Comparison of ENCODE assay signal across 16 cellular contexts in the genomic region with DNA sequence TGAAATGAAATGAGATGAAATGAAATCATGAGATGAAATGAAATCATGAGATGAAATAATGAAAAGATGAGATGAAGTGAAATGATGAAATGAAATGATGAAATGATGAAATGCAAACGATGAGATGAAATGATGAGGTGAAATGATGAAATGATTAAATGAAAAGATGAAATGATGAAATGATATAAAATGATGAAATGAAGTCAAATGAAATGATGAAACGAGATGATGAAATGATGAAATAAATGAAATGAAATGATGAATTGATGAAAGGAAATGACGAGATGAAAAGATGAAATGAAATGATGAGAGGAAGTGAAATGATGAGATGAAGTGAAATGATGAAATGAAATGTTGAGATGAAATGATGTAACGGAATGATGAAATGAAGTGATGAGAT.
DNase-seq lines count a peak whose midpoint lies in the region; ATAC-seq, FAIRE-seq and TF ChIP-seq lines count a peak whose summit lies in the region.
"Had no signal": no experiment of that assay in that cellular context is flagged by ENCODE, and none has a peak within 500 bp of the region (broad histone marks: within the 10 kb centered on the region; RNA-seq: fewer than 3 reads in every experiment).

No MANE protein-coding gene starts in this region.

- H3K9me3 ChIP-seq in CD4-positive, alpha-beta T cell (ENCODE audit: control insufficient read depth, low read length), result peaks cover 8% of the 10 kb centered on the region
- H3K9me3 ChIP-seq in HEK293 (ENCODE audit: control insufficient read depth, insufficient read depth, low read depth, low read length) (no peaks in the 10 kb centered on the region), pancreas (no peaks in the 10 kb centered on the region)
- H3K9me3 ChIP-seq: BE2C, Caco-2, HAP-1 had no signal

- H3K27ac Mint-ChIP-seq in CD4-positive, alpha-beta T cell, result no peak overlapping the region
- H3K27ac Mint-ChIP-seq in chondrocyte (ENCODE audit: unreplicated experiment), result peak overlapping the region; percentile 13
- H3K27ac Mint-ChIP-seq: CD4-positive, CD25-positive, alpha-beta regulatory T cell had no signal

- ATAC-seq in CD4-positive, alpha-beta T cell (ENCODE audit: poor library complexity), result no peak
- no peak for ATAC-seq in pancreas

- 38 to 40% methylated on average over 4 of the region's 4 CpGs for WGBS in pancreas, 2 donors

- FAIRE-seq in pancreas (lab: Jason Lieb, UNC), result peak; percentile 75
- FAIRE-seq: D721Med, GM12891, GM19239 had no signal

- H3K4me1 ChIP-seq in HEK293 (ENCODE audit: control insufficient read depth, insufficient read depth, low read length) (no peaks in the 10 kb centered on the region), pancreas (no peaks in the 10 kb centered on the region)
- H3K4me1 ChIP-seq: BE2C, Caco-2, HAP-1 had no signal

- no peaks in the 10 kb centered on the region for H3K36me3 ChIP-seq in HEK293 (ENCODE audit: control insufficient read depth in 2 of 2, insufficient read depth in 1 of 2, low read length in 2 of 2)
- H3K36me3 ChIP-seq in pancreas, result no peaks in the 10 kb centered on the region
- H3K36me3 ChIP-seq: BE2C, HAP-1 had no signal

- H3K4me3 Mint-ChIP-seq in CD4-positive, alpha-beta T cell, result no peak overlapping the region
- no peak overlapping the region for H3K4me3 Mint-ChIP-seq in chondrocyte (ENCODE audit: unreplicated experiment)
- H3K4me3 Mint-ChIP-seq: CD4-positive, CD25-positive, alpha-beta regulatory T cell had no signal

- no peak for DNase-seq in CD4-positive, alpha-beta T cell
- no peak for DNase-seq in chondrocyte (ENCODE audit: low spot score)
- DNase-seq in pancreas, result no peak
- no peak for DNase-seq in amygdala (lab: John Stamatoyannopoulos, UW)
- DNase-seq in NCI-H1436 treated with DMSO at 0.1 percent for 48 hours (lab: John Stamatoyannopoulos, UW), result no peak
- DNase-seq: ACHN; BE2C; C1 segment of cervical spinal cord; Caco-2; CD4-positive, CD25-positive, alpha-beta regulatory T cell; GM23248 had no signal

- H3K4me1 Mint-ChIP-seq in CD4-positive, alpha-beta T cell (ENCODE audit: low read depth), result no peaks in the 10 kb centered on the region
- H3K4me1 Mint-ChIP-seq in chondrocyte (ENCODE audit: low read depth), result no peaks in the 10 kb centered on the region

- POLR2A ChIA-PET in CD4-positive, alpha-beta T cell (lab: Charles Lee), result no interaction called here
- POLR2A ChIA-PET in HEK293 (lab: Yijun Ruan, JAX), result no interaction called here

- H3K4me3 ChIP-seq in HEK293 (ENCODE audit: low read depth, low read length), result no peak overlapping the region
- H3K4me3 ChIP-seq in pancreas, result no peak overlapping the region
- H3K4me3 ChIP-seq: GM23248, HAP-1 had no signal

- no peaks in the 10 kb centered on the region for H3K27me3 Mint-ChIP-seq in CD4-positive, alpha-beta T cell
- H3K27me3 Mint-ChIP-seq in chondrocyte (ENCODE audit: low read depth), result no peaks in the 10 kb centered on the region
- H3K27me3 Mint-ChIP-seq: CD4-positive, CD25-positive, alpha-beta regulatory T cell had no signal

- H3K27me3 ChIP-seq in CD4-positive, alpha-beta T cell (ENCODE audit: control insufficient read depth, insufficient read depth, low read length), result no peaks in the 10 kb centered on the region
- no peaks in the 10 kb centered on the region for H3K27me3 ChIP-seq in pancreas
- H3K27me3 ChIP-seq: BE2C had no signal

- peaks cover 19% of the 10 kb centered on the region for H3K9me3 Mint-ChIP-seq in CD4-positive, alpha-beta T cell
- peaks cover 23% of the 10 kb centered on the region for H3K9me3 Mint-ChIP-seq in chondrocyte (ENCODE audit: low read depth)

- peaks cover 5% of the 10 kb centered on the region for H3K36me3 Mint-ChIP-seq in CD4-positive, alpha-beta T cell (ENCODE audit: low read depth)
- peaks cover 5% of the 10 kb centered on the region for H3K36me3 Mint-ChIP-seq in chondrocyte (ENCODE audit: low read depth)
- H3K36me3 Mint-ChIP-seq: CD4-positive, CD25-positive, alpha-beta regulatory T cell had no signal

- peak; percentile 5 for TF ChIP-seq CTCF in CD4-positive, alpha-beta T cell (IDR thresholded peaks at IDR 0.05)
- TF ChIP-seq CTCF in HEK293 (tag by site-specific recombination; IDR thresholded peaks at IDR 0.05) (no peak), chondrocyte (IDR thresholded peaks at IDR 0.05) (no peak), pancreas (IDR thresholded peaks at IDR 0.05) (no peak)

- H3K27ac ChIP-seq in CD4-positive, alpha-beta T cell (ENCODE audit: low read depth, low read length), result no peak overlapping the region
- H3K27ac ChIP-seq in HEK293 (ENCODE audit: extremely low read depth, low read depth, low read length) (no peak overlapping the region), pancreas (no peak overlapping the region)
- H3K27ac ChIP-seq: GM23248 had no signal

- intact Hi-C loops in CD4-positive, alpha-beta T cell (cut with DNase I, micrococcal nuclease), result no loop called here
- intact Hi-C loops in pancreas (cut with DNase I), result no loop called here

- CTCF ChIA-PET in CD4-positive, alpha-beta T cell (lab: Charles Lee), result no interaction called here
- CTCF ChIA-PET in HEK293 (lab: Yijun Ruan, JAX), result no interaction called here

TF ChIP-seq in HEK293, 187 proteins besides CTCF, POLR2A, EP300 and RAD21 (continues in another document):
- TF ChIP-seq, protein P1, sequence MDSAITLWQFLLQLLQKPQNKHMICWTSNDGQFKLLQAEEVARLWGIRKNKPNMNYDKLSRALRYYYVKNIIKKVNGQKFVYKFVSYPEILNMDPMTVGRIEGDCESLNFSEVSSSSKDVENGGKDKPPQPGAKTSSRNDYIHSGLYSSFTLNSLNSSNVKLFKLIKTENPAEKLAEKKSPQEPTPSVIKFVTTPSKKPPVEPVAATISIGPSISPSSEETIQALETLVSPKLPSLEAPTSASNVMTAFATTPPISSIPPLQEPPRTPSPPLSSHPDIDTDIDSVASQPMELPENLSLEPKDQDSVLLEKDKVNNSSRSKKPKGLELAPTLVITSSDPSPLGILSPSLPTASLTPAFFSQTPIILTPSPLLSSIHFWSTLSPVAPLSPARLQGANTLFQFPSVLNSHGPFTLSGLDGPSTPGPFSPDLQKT (IDR thresholded peaks at IDR 0.05; ENCODE audit: borderline replicate concordance, low read depth, low read length), result no peak
- TF ChIP-seq, protein P2, sequence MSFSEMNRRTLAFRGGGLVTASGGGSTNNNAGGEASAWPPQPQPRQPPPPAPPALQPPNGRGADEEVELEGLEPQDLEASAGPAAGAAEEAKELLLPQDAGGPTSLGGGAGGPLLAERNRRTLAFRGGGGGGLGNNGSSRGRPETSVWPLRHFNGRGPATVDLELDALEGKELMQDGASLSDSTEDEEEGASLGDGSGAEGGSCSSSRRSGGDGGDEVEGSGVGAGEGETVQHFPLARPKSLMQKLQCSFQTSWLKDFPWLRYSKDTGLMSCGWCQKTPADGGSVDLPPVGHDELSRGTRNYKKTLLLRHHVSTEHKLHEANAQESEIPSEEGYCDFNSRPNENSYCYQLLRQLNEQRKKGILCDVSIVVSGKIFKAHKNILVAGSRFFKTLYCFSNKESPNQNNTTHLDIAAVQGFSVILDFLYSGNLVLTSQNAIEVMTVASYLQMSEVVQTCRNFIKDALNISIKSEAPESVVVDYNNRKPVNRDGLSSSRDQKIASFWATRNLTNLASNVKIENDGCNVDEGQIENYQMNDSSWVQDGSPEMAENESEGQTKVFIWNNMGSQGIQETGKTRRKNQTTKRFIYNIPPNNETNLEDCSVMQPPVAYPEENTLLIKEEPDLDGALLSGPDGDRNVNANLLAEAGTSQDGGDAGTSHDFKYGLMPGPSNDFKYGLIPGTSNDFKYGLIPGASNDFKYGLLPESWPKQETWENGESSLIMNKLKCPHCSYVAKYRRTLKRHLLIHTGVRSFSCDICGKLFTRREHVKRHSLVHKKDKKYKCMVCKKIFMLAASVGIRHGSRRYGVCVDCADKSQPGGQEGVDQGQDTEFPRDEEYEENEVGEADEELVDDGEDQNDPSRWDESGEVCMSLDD (tag by site-specific recombination; IDR thresholded peaks at IDR 0.05), result no peak
- TF ChIP-seq ZNF433 (tag by site-specific recombination; IDR thresholded peaks at IDR 0.05; ENCODE audit: low read depth) (no peak), ZNF350 (tag by site-specific recombination; IDR thresholded peaks at IDR 0.05) (no peak), ZNF426 (tag by site-specific recombination; IDR thresholded peaks at IDR 0.05) (no peak), ZNF529 (tag by site-specific recombination; IDR thresholded peaks at IDR 0.05; ENCODE audit: insufficient replicate concordance) (no peak), ZNF366 (tag by site-specific recombination; conservative IDR thresholded peaks at IDR 0.05) (peak; percentile 21; the same call in 1 of the 2 replicates), ZNF654 (tag by site-specific recombination; IDR thresholded peaks at IDR 0.05; ENCODE audit: low read depth) (no peak), ZNF174 (tag by site-specific recombination; IDR thresholded peaks at IDR 0.05) (no peak), ZNF175 (tag by site-specific recombination; IDR thresholded peaks at IDR 0.05) (no peak)
